In the genomic region with DNA sequence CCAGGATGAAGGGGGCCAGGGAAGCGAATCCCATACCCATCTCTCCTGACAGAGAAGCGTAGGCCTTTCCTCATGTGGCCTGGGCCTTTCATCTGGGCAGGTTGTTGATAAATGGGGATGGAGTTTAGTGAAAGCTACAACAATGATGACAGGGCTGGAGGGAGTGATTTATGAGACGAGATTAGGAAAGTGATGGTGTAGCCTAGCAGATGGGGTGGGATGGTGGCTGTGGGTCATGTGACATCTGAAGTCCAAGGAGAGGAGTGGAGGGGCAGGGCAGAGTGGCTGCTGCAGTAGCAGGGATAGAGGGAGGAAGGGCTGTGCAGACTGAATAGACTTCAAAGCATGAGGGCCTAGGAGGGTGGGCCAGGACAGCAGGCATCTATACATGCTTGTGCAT, we compare ENCODE assay signal across 15 cellular contexts.
DNase-seq lines count a peak whose midpoint lies in the region; ATAC-seq and TF ChIP-seq lines count a peak whose summit lies in the region.
"Had no signal": no experiment of that assay in that cellular context is flagged by ENCODE, and none has a peak within 500 bp of the region (broad histone marks: within the 10 kb centered on the region; RNA-seq: fewer than 3 reads in every experiment).

No MANE protein-coding gene starts in this region.

- no peak for ATAC-seq in left colon
- no peak for ATAC-seq in T-cell (replicated peaks in 1 of 4)
- ATAC-seq: GM23338 had no signal

- H3K4me1 Mint-ChIP-seq in type B pancreatic cell (ENCODE audit: unreplicated experiment) (peaks cover 23% of the 10 kb centered on the region), T-cell (peaks cover 0 to 5% (median 0%) of the 10 kb centered on the region in 3 donors)
- H3K4me1 Mint-ChIP-seq: CD4-positive, CD25-positive, alpha-beta regulatory T cell had no signal

- H3K4me3 Mint-ChIP-seq in type B pancreatic cell (no peak overlapping the region), T-cell (no peak overlapping the region)
- H3K4me3 Mint-ChIP-seq: CD4-positive, CD25-positive, alpha-beta regulatory T cell; GM23338; H9 had no signal

- H3K9me3 Mint-ChIP-seq in type B pancreatic cell (peaks cover 6% of the 10 kb centered on the region), T-cell (peaks cover 8 to 20% (median 12%) of the 10 kb centered on the region in 3 donors)
- H3K9me3 Mint-ChIP-seq: GM23338, H9 had no signal

- POLR2A ChIA-PET in HEK293T (lab: Yijun Ruan, JAX) (no interaction called here), T-cell (lab: Charles Lee) (no interaction called here)

- CTCF ChIA-PET in HEK293T (lab: Yijun Ruan, JAX) (no interaction called here), T-cell (lab: Charles Lee) (no interaction called here)

- H3K36me3 Mint-ChIP-seq in type B pancreatic cell (peaks cover 21% of the 10 kb centered on the region), T-cell (peaks cover 47% of the 10 kb centered on the region)

- H3K27me3 Mint-ChIP-seq in type B pancreatic cell (no peaks in the 10 kb centered on the region), T-cell (no peaks in the 10 kb centered on the region)
- H3K27me3 Mint-ChIP-seq: CD4-positive, CD25-positive, alpha-beta regulatory T cell had no signal

- TF ChIP-seq CTCF in type B pancreatic cell (conservative IDR thresholded peaks at IDR 0.05), result no peak

- intact Hi-C loops in left colon (cut with DNase I, micrococcal nuclease), result no loop called here

- H3K27ac Mint-ChIP-seq in type B pancreatic cell (peak overlapping the region; percentile 37), T-cell (no peak overlapping the region)
- H3K27ac Mint-ChIP-seq: CD4-positive, CD25-positive, alpha-beta regulatory T cell; GM23338 had no signal

- DNase-seq in NCI-H2171 treated with DMSO at 0.1 percent for 48 hours (lab: John Stamatoyannopoulos, UW) (peak; percentile 16), NCI-H2171 (lab: John Stamatoyannopoulos, UW) (no peak), HEK293T (ENCODE audit: extremely low spot score) (no peak), SK-N-DZ (ENCODE audit: low spot score) (peak; percentile 68), type B pancreatic cell (ENCODE audit: extremely low spot score, unreplicated experiment) (no peak), left colon (no peak), T-cell (no peak)
- DNase-seq: 8988T; AML-193; CD4-positive, CD25-positive, alpha-beta regulatory T cell; DMS153; DMS79 treated with DMSO at 0.1 percent for 48 hours; EL; H9 had no signal

TF ChIP-seq in HEK293T, 16 proteins besides CTCF, POLR2A, EP300 and RAD21:
- no peak for TF ChIP-seq TARDBP (IDR thresholded peaks at IDR 0.05)
- TF ChIP-seq, protein P1, sequence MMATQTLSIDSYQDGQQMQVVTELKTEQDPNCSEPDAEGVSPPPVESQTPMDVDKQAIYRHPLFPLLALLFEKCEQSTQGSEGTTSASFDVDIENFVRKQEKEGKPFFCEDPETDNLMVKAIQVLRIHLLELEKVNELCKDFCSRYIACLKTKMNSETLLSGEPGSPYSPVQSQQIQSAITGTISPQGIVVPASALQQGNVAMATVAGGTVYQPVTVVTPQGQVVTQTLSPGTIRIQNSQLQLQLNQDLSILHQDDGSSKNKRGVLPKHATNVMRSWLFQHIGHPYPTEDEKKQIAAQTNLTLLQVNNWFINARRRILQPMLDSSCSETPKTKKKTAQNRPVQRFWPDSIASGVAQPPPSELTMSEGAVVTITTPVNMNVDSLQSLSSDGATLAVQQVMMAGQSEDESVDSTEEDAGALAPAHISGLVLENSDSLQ (IDR thresholded peaks at IDR 0.05), result peak; percentile 68
TF ChIP-seq in HEK293T: peak in this region for 1.

Comparison
In these comparisons a context has a peak if more than half of its experiments do, and no peak if none do; other contexts are left out.
1. DNase-seq: peak in NCI-H2171 treated with DMSO at 0.1 percent for 48 hours (single experiment) and SK-N-DZ (single experiment); none in NCI-H2171 (single experiment), HEK293T (single experiment), type B pancreatic cell (single experiment), left colon (0 of 2) and T-cell (0 of 34).